9 cellular contexts compared by ENCODE assay signal in genomic region chr6:10478187-10479040, GRCh38. TPM values are rescaled to one million over a fixed set of nuclear protein-coding genes. Genes with fewer than 3 reads are reported as not detected.
DNase-seq lines count a peak whose midpoint lies in the region; ATAC-seq, FAIRE-seq and TF ChIP-seq lines count a peak whose summit lies in the region.
"Had no signal": no experiment of that assay in that cellular context is flagged by ENCODE, and none has a peak within 500 bp of the region (broad histone marks: within the 10 kb centered on the region; RNA-seq: fewer than 3 reads in every experiment).

No MANE protein-coding gene starts in this region.

- H3K4me1 ChIP-seq in Loucy (ENCODE audit: insufficient read depth, low read length, poor library complexity, severe bottlenecking): no peaks in the 10 kb centered on the region
- no peaks in the 10 kb centered on the region for H3K4me1 ChIP-seq in right atrium auricular region
- H3K4me1 ChIP-seq in tibial nerve: no peaks in the 10 kb centered on the region

- H4K20me1 ChIP-seq in Loucy (ENCODE audit: insufficient read depth, low read length, poor library complexity, severe bottlenecking): no peaks in the 10 kb centered on the region

- H3K27ac ChIP-seq in CD4-positive, alpha-beta T cell (ENCODE audit: low read depth, low read length): no peak overlapping the region
- no peak overlapping the region for H3K27ac ChIP-seq in right atrium auricular region
- no peak overlapping the region for H3K27ac ChIP-seq in tibial nerve

- no peaks in the 10 kb centered on the region for H3K9me3 ChIP-seq in CD4-positive, alpha-beta T cell (ENCODE audit: control insufficient read depth, low read length)
- H3K9me3 ChIP-seq in Loucy (ENCODE audit: insufficient read depth, low read depth, low read length): no peaks in the 10 kb centered on the region
- H3K9me3 ChIP-seq in right atrium auricular region: no peaks in the 10 kb centered on the region
- H3K9me3 ChIP-seq in tibial nerve: peaks cover 0 to 3% (median 0%) of the 10 kb centered on the region in 4 donors

- no peaks in the 10 kb centered on the region for H3K4me1 Mint-ChIP-seq in CD4-positive, alpha-beta T cell (ENCODE audit: low read depth)

- no peak overlapping the region for H3K4me2 ChIP-seq in Loucy (ENCODE audit: low read depth, low read length, poor library complexity, severe bottlenecking)

- no peak overlapping the region for H3K9ac ChIP-seq in Loucy (ENCODE audit: low read depth, low read length, poor library complexity, severe bottlenecking)

- H3K9me3 Mint-ChIP-seq in CD4-positive, alpha-beta T cell: no peaks in the 10 kb centered on the region
- H3K9me3 Mint-ChIP-seq: T-cell had no signal

- POLR2A ChIA-PET in CD4-positive, alpha-beta T cell (lab: Charles Lee): no interaction called here

- H3K36me3 ChIP-seq in Loucy (ENCODE audit: insufficient read depth, low read length): no peaks in the 10 kb centered on the region
- no peaks in the 10 kb centered on the region for H3K36me3 ChIP-seq in right atrium auricular region
- H3K36me3 ChIP-seq in tibial nerve: no peaks in the 10 kb centered on the region

- intact Hi-C loops in CD4-positive, alpha-beta T cell (cut with DNase I, micrococcal nuclease): loop anchor here (1.0 to 2.0 kb wide), 2 partner anchors 323 to 590 kb away; no protein-coding TSS in a partner anchor

- H3K27me3 Mint-ChIP-seq in CD4-positive, alpha-beta T cell: peaks cover 33% of the 10 kb centered on the region

- WGBS in tibial nerve, 2 donors: 59 to 65% methylated on average over 10 of the region's 10 CpGs

- no peaks in the 10 kb centered on the region for H3K36me3 Mint-ChIP-seq in CD4-positive, alpha-beta T cell (ENCODE audit: low read depth)
- H3K36me3 Mint-ChIP-seq: T-cell had no signal

- H3K4me3 Mint-ChIP-seq in CD4-positive, alpha-beta T cell: no peak overlapping the region
- H3K4me3 Mint-ChIP-seq: T-cell had no signal

- FAIRE-seq in TTC549 (lab: Jason Lieb, UNC): peak; percentile 38

- no peak for TF ChIP-seq POLR2A in tibial nerve (IDR thresholded peaks at IDR 0.05)

- no peaks in the 10 kb centered on the region for H3K79me2 ChIP-seq in Loucy (ENCODE audit: insufficient read depth, low read length)

- H3K4me3 ChIP-seq in Loucy (ENCODE audit: low read length, poor library complexity, severe bottlenecking) (no peak overlapping the region), right atrium auricular region (no peak overlapping the region), tibial nerve (no peak overlapping the region)

- no peaks in the 10 kb centered on the region for H3K9me2 ChIP-seq in Loucy (replicated peaks; ENCODE audit: low read depth, low read length)

- ATAC-seq in CD4-positive, alpha-beta T cell (ENCODE audit: poor library complexity): no peak
- ATAC-seq in GM18861 (IDR thresholded peaks at IDR 0.05; ENCODE audit: unreplicated experiment) (peak; percentile 67), GM18909 (IDR thresholded peaks at IDR 0.05; ENCODE audit: poor library complexity, unreplicated experiment) (no peak)
- ATAC-seq: T-cell had no signal

- DNase-seq in CD4-positive, alpha-beta T cell: no peak
- DNase-seq in right atrium auricular region (ENCODE audit: low spot score) (no peak), tibial nerve (ENCODE audit: low spot score in 2 of 2) (no peak), ureter (ENCODE audit: low spot score) (no peak)

- H3K27ac Mint-ChIP-seq in CD4-positive, alpha-beta T cell: no peak overlapping the region
- H3K27ac Mint-ChIP-seq: T-cell had no signal

- peaks cover 8% of the 10 kb centered on the region for H3K27me3 ChIP-seq in CD4-positive, alpha-beta T cell (ENCODE audit: control insufficient read depth, insufficient read depth, low read length)
- no peaks in the 10 kb centered on the region for H3K27me3 ChIP-seq in Loucy (ENCODE audit: insufficient read depth, low read length, poor library complexity, severe bottlenecking)
- no peaks in the 10 kb centered on the region for H3K27me3 ChIP-seq in right atrium auricular region
- no peaks in the 10 kb centered on the region for H3K27me3 ChIP-seq in tibial nerve

- CTCF ChIA-PET in CD4-positive, alpha-beta T cell (lab: Charles Lee): interaction anchor here (1.0 to 1.3 kb wide), 3 partner anchors 15 to 590 kb away, joined by 3 to 5 read pairs (median 3); no protein-coding TSS in a partner anchor

- no peak for TF ChIP-seq EP300 in tibial nerve (IDR thresholded peaks at IDR 0.05)

- no peaks in the 10 kb centered on the region for H3F3A ChIP-seq in Loucy (ENCODE audit: low read depth)

- TF ChIP-seq CTCF in CD4-positive, alpha-beta T cell (IDR thresholded peaks at IDR 0.05): peak; percentile 69
- TF ChIP-seq CTCF in Loucy (conservative IDR thresholded peaks at IDR 0.05; ENCODE audit: low read length): peak; percentile 83
- peak; percentile 38 to 67 for TF ChIP-seq CTCF in right atrium auricular region (IDR thresholded peaks at IDR 0.05)
- TF ChIP-seq CTCF in tibial nerve (IDR thresholded peaks at IDR 0.05): peak; percentile 5 to 35 (median 27)

- no peak overlapping the region for H2AFZ ChIP-seq in Loucy (ENCODE audit: low read length)

RNA-seq across cellular contexts. Expression of gene GCNT2, which starts 42.7 kb away (rescaled TPM):
- 1 to 10 TPM; 1.5 to 1.8 TPM for total RNA-seq in CD4-positive, alpha-beta T cell
- total RNA-seq in right atrium auricular region (10 to 100 TPM in 1 of 2 donors, 1 to 10 TPM in 1; 3.3 to 13.5 TPM), tibial nerve (1 to 10 TPM in 3 of 4 donors, under 1 TPM in 1; 0.78 to 3.5 (median 2.5) TPM), ureter (3.1 TPM)

Comparison
In these comparisons a context has a peak if more than half of its experiments do, and no peak if none do; other contexts are left out.
1. CTCF ChIP-seq: peak in every context shown above with its lines; median percentile 83 in Loucy; 69 in CD4-positive, alpha-beta T cell; 52 in right atrium auricular region; 27 in tibial nerve.